Comparison of ENCODE assay signal across 8 cellular contexts in the genomic region with DNA sequence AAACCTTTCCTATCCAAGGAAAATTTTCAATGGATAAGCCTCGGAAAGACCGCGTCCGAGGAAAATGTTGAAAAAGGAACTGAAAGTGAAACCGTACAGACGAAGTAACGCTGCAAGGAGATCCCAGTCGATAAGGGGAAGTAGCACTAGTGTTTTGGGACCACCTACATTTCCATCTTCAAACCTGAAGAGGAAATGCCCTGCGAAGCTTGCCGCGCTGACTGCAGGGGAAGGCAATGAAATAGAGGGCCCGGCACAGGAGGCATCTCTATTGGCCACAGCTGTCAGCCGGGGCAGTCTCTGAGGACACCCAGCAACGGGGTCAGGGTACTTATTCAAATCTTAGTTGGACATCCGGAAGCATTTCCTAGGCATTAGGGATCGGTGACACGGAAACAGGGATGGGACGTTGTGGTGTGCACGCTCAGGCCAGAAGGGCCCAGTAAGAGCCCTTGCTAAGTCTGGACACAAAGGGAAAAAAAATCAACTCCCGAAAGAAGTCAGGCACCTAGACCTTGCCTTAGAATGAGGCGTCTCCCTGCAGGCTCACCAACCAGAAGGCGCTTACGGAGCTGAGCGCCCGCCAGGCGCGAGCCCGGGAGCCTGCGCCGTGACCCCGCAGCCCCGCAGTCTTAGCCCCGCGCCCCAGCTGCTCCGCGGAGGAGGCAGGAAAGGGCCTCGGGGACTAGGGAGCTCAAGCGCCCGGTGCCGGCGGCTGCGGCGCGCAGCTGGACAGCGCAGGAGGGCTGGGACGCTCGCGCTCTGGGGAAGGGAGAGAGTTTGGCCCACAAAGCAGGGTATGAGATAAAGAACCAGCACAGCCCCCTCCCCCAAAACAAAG. TPM values are rescaled to one million over a fixed set of nuclear protein-coding genes. Genes with fewer than 3 reads are reported as not detected.
A peak's percentile ranks its signal among the peaks of the same experiment; 100 is the strongest.
DNase-seq lines count a peak whose midpoint lies in the region; ATAC-seq, FAIRE-seq and TF ChIP-seq lines count a peak whose summit lies in the region.

No MANE protein-coding gene starts in this region.

- H3K4me3 ChIP-seq in DND-41 (ENCODE audit: low read depth in 1 of 2, low read length in 2 of 2) (peak overlapping the region; percentile 75 to 92), neural cell (ENCODE audit: low read length) (peak overlapping the region; percentile 91), upper lobe of right lung (peak overlapping the region; percentile 97)

- peaks cover 48% of the 10 kb centered on the region for H3K79me2 ChIP-seq in DND-41 (ENCODE audit: insufficient read depth, low read length)
- H3K79me2 ChIP-seq in neural cell (replicated peaks; ENCODE audit: insufficient read depth, low read length), result peaks cover 22% of the 10 kb centered on the region

- peaks cover 51% of the 10 kb centered on the region for H3K4me1 ChIP-seq in DND-41 (ENCODE audit: insufficient read depth, low read length)
- peaks cover 7% of the 10 kb centered on the region for H3K4me1 ChIP-seq in foreskin keratinocyte
- peaks cover 14% of the 10 kb centered on the region for H3K4me1 ChIP-seq in upper lobe of right lung

- peak; percentile 0 for TF ChIP-seq CTCF in DND-41 (IDR thresholded peaks at IDR 0.05; ENCODE audit: borderline replicate concordance, extremely low read depth, low read length, poor library complexity, severe bottlenecking)
- no peak for TF ChIP-seq CTCF in foreskin keratinocyte (conservative IDR thresholded peaks at IDR 0.05)
- TF ChIP-seq CTCF in neural cell (IDR thresholded peaks at IDR 0.05; ENCODE audit: poor library complexity, severe bottlenecking), result no peak
- TF ChIP-seq CTCF in upper lobe of right lung (IDR thresholded peaks at IDR 0.05), result no peak

- no peaks in the 10 kb centered on the region for H3K9me2 ChIP-seq in neural cell (ENCODE audit: insufficient read depth, low read length)

- no peak for TF ChIP-seq RAD21 in neural cell (conservative IDR thresholded peaks at IDR 0.05)

- H2AFZ ChIP-seq in DND-41 (ENCODE audit: low read depth, low read length) (peak overlapping the region; percentile 90), neural cell (ENCODE audit: low read depth, low read length) (peak overlapping the region; percentile 76)

- H4K20me1 ChIP-seq in DND-41 (ENCODE audit: insufficient read depth, low read length) (no peaks in the 10 kb centered on the region), neural cell (ENCODE audit: insufficient read depth) (no peaks in the 10 kb centered on the region)

- peak; percentile 74 for ATAC-seq in DND-41 (ENCODE audit: insufficient read depth, low read depth)
- ATAC-seq in GM21528 (IDR thresholded peaks at IDR 0.05; ENCODE audit: low FRiP score, unreplicated experiment), result peak; percentile 34
- ATAC-seq in foreskin keratinocyte, result peak; percentile 57
- ATAC-seq in upper lobe of right lung, result peak; percentile 77

- DNase-seq in DND-41 (peak; percentile 86), HuH-7 (ENCODE audit: low spot score) (peak; percentile 91), RCC 7860 (ENCODE audit: low spot score) (peak; percentile 65), activated gamma-delta T cell treated with Interleukin-2 at 50 U/mL for 16 hours (peak; percentile 51), foreskin keratinocyte (peak; percentile 33 to 57), upper lobe of right lung (peak; percentile 85)

- no peak for FAIRE-seq in RCC 7860 (lab: Jason Lieb, UNC)

- H3K27me3 ChIP-seq in DND-41 (ENCODE audit: insufficient read depth, low read length, poor library complexity), result no peaks in the 10 kb centered on the region
- no peaks in the 10 kb centered on the region for H3K27me3 ChIP-seq in foreskin keratinocyte
- no peaks in the 10 kb centered on the region for H3K27me3 ChIP-seq in neural cell (ENCODE audit: insufficient read depth, low read depth, low read length)
- no peaks in the 10 kb centered on the region for H3K27me3 ChIP-seq in upper lobe of right lung

- no peak for TF ChIP-seq EP300 in neural cell (conservative IDR thresholded peaks at IDR 0.05; ENCODE audit: poor library complexity, severe bottlenecking)

- H3K9ac ChIP-seq in DND-41 (ENCODE audit: low read depth, low read length) (peak overlapping the region; percentile 93), neural cell (ENCODE audit: low read length) (peak overlapping the region; percentile 98)

- H3K4me2 ChIP-seq in DND-41 (ENCODE audit: insufficient read depth, low read length) (peak overlapping the region; percentile 79), neural cell (ENCODE audit: low read length) (peak overlapping the region; percentile 97)

- H3K9me3 ChIP-seq in DND-41 (ENCODE audit: insufficient read depth, low read length, severe bottlenecking) (no peaks in the 10 kb centered on the region), neural cell (ENCODE audit: low read length) (peaks cover 12% of the 10 kb centered on the region), upper lobe of right lung (no peaks in the 10 kb centered on the region)

- peaks cover 3% of the 10 kb centered on the region for H3F3A ChIP-seq in neural cell (ENCODE audit: insufficient read depth, low read length, poor library complexity, severe bottlenecking)

- peak overlapping the region; percentile 99 for H3K27ac ChIP-seq in DND-41 (ENCODE audit: low read length)
- peak overlapping the region; percentile 97 for H3K27ac ChIP-seq in foreskin keratinocyte
- H3K27ac ChIP-seq in neural cell (ENCODE audit: low read length), result peak overlapping the region; percentile 95
- H3K27ac ChIP-seq in upper lobe of right lung, result peak overlapping the region; percentile 98

- intact Hi-C loops in upper lobe of right lung (cut with DNase I), result no loop called here

- peaks cover 60% of the 10 kb centered on the region for H3K36me3 ChIP-seq in DND-41 (ENCODE audit: insufficient read depth, low read length)
- peaks cover 10% of the 10 kb centered on the region for H3K36me3 ChIP-seq in neural cell (ENCODE audit: insufficient read depth, low read length)
- peaks cover 36% of the 10 kb centered on the region for H3K36me3 ChIP-seq in upper lobe of right lung

TF ChIP-seq in neural cell, 6 proteins besides CTCF, POLR2A, EP300 and RAD21:
- TF ChIP-seq EZH2 (IDR thresholded peaks at IDR 0.05; ENCODE audit: borderline replicate concordance, insufficient read depth, low read length, poor library complexity, severe bottlenecking), result no peak
- TF ChIP-seq, protein P1, sequence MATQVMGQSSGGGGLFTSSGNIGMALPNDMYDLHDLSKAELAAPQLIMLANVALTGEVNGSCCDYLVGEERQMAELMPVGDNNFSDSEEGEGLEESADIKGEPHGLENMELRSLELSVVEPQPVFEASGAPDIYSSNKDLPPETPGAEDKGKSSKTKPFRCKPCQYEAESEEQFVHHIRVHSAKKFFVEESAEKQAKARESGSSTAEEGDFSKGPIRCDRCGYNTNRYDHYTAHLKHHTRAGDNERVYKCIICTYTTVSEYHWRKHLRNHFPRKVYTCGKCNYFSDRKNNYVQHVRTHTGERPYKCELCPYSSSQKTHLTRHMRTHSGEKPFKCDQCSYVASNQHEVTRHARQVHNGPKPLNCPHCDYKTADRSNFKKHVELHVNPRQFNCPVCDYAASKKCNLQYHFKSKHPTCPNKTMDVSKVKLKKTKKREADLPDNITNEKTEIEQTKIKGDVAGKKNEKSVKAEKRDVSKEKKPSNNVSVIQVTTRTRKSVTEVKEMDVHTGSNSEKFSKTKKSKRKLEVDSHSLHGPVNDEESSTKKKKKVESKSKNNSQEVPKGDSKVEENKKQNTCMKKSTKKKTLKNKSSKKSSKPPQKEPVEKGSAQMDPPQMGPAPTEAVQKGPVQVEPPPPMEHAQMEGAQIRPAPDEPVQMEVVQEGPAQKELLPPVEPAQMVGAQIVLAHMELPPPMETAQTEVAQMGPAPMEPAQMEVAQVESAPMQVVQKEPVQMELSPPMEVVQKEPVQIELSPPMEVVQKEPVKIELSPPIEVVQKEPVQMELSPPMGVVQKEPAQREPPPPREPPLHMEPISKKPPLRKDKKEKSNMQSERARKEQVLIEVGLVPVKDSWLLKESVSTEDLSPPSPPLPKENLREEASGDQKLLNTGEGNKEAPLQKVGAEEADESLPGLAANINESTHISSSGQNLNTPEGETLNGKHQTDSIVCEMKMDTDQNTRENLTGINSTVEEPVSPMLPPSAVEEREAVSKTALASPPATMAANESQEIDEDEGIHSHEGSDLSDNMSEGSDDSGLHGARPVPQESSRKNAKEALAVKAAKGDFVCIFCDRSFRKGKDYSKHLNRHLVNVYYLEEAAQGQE (IDR thresholded peaks at IDR 0.05; ENCODE audit: borderline replicate concordance), result peak; percentile 39
- peak; percentile 60 for TF ChIP-seq POLR2AphosphoS5 (IDR thresholded peaks at IDR 0.05)
- TF ChIP-seq TAF1 (IDR thresholded peaks at IDR 0.05; ENCODE audit: low read depth), result peak; percentile 60

RNA-seq across cellular contexts. Expression of a gene that starts 0.6 kb away (rescaled TPM):
- 38.5 and 39.0 TPM in 2 replicates for total RNA-seq in foreskin keratinocyte
- 30.9 and 31.0 TPM in 2 replicates for polyA plus RNA-seq in foreskin keratinocyte
- polyA plus RNA-seq in neural cell, result 366 and 457 TPM in 2 replicates
- polyA minus RNA-seq in neural cell, result 192 and 210 TPM in 2 replicates
- total RNA-seq in upper lobe of right lung, result 67.6 TPM

RNA-seq across cellular contexts. Expression of a gene that starts 6.4 kb away (rescaled TPM):
- 96.4 and 98.1 TPM in 2 replicates for total RNA-seq in foreskin keratinocyte
- 140 and 153 TPM in 2 replicates for polyA plus RNA-seq in foreskin keratinocyte
- polyA plus RNA-seq in neural cell, result 59.6 and 63.5 TPM in 2 replicates
- 13.3 and 18.7 TPM in 2 replicates for polyA minus RNA-seq in neural cell
- 50.6 TPM for total RNA-seq in upper lobe of right lung

RNA-seq across cellular contexts. Expression of a gene that starts 24.2 kb away (rescaled TPM):
- 121 and 143 TPM in 2 replicates for total RNA-seq in foreskin keratinocyte
- 47.6 and 50.7 TPM in 2 replicates for polyA plus RNA-seq in foreskin keratinocyte
- 4.3 and 7.3 TPM in 2 replicates for polyA plus RNA-seq in neural cell
- 4.6 and 8.1 TPM in 2 replicates for polyA minus RNA-seq in neural cell
- 167 TPM for total RNA-seq in upper lobe of right lung

RNA-seq across cellular contexts. Expression of a gene that starts 24.6 kb away (rescaled TPM):
- total RNA-seq in foreskin keratinocyte, result not detected in 2 replicates
- polyA plus RNA-seq in foreskin keratinocyte, result not detected in 2 replicates
- polyA plus RNA-seq in neural cell, result not detected in 2 replicates
- polyA minus RNA-seq in neural cell, result not detected in 2 replicates
- 38.0 TPM for total RNA-seq in upper lobe of right lung

RNA-seq across cellular contexts. Expression of a gene that starts 44.2 kb away (rescaled TPM):
- total RNA-seq in foreskin keratinocyte (0.67 and 1.2 TPM in 2 replicates), upper lobe of right lung (5.4 TPM)
- polyA plus RNA-seq in foreskin keratinocyte (0.19 and 0.39 TPM in 2 replicates), neural cell (not detected in 2 replicates)
- polyA minus RNA-seq in neural cell, result not detected in 2 replicates

Comparison
In these comparisons a context has a peak if more than half of its experiments do, and no peak if none do; other contexts are left out.
1. Peak in every context shown above with its lines: DNase-seq, ATAC-seq, H3K4me3 ChIP-seq and H3K27ac ChIP-seq.